ENCODE assay signal across 29 cellular contexts in the genomic region with DNA sequence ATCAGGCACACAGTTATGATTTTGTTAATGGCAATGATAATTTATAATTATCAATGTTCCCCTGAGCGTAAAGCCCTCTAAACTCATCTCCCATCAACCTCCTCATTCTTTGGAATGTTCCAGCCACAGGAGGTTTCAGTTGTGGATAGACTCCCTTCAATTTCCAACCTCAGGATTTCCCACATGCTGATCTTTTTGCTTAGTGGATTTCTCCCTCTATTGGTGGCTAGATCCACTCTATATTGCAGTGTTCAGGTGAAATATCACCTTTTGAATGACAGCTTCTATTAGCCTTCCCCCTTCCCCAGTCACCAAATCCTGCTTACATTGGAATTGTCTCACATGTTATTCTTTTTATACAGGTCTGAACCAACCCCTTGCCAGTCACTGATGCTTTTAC.
"Had no signal": no experiment of that assay in that cellular context is flagged by ENCODE, and none has a peak within 500 bp of the region (broad histone marks: within the 10 kb centered on the region; RNA-seq: fewer than 3 reads in every experiment).

No MANE protein-coding gene starts in this region.

- H3K27me3 Mint-ChIP-seq: activated CD4-positive, alpha-beta T cell treated with anti-CD3 and anti-CD28 coated beads, Interleukin-2, amount 10 ng/mL, durations not matched to agents 24 days and 14 days; activated naive CD4-positive, alpha-beta T cell treated with anti-CD3 and anti-CD28 coated beads, Interleukin-2, amount 50 U/mL, for 24 hours; activated naive CD8-positive, alpha-beta T cell treated with anti-CD3 and anti-CD28 coated beads, Interleukin-2, amount 10 ng/mL, durations not matched to agents 7 days and 5 days; activated T-cell treated with anti-CD3 and anti-CD28 coated beads, Interleukin-2, amount 50 U/mL, for 24 hours; central memory CD8-positive, alpha-beta T cell had no signal

- H3K9me3 Mint-ChIP-seq: activated CD4-positive, alpha-beta T cell treated with anti-CD3 and anti-CD28 coated beads, Interleukin-2, amount 10 ng/mL, durations not matched to agents 24 days and 14 days had no signal

- H3K36me3 Mint-ChIP-seq: activated naive CD4-positive, alpha-beta T cell treated with anti-CD3 and anti-CD28 coated beads, Interleukin-2, amount 50 U/mL, for 24 hours; activated naive CD8-positive, alpha-beta T cell treated with anti-CD3 and anti-CD28 coated beads, Interleukin-2, amount 10 ng/mL, durations not matched to agents 7 days and 5 days had no signal

- H3K27ac Mint-ChIP-seq: activated CD4-positive, alpha-beta T cell treated with anti-CD3 and anti-CD28 coated beads, Interleukin-2, amount 10 ng/mL, durations not matched to agents 24 days and 14 days; activated CD8-positive, alpha-beta T cell treated with anti-CD3 and anti-CD28 coated beads, Interleukin-2, amount 10 ng/mL, durations not matched to agents 7 days and 5 days; activated naive CD8-positive, alpha-beta T cell treated with anti-CD3 and anti-CD28 coated beads, Interleukin-2, amount 10 ng/mL, durations not matched to agents 7 days and 5 days; activated T-cell treated with anti-CD3 and anti-CD28 coated beads, Interleukin-2, amount 50 U/mL, for 24 hours; activated T-helper 2 cell treated with anti-CD3 and anti-CD28 coated beads, Interferon-gamma antibody, Interleukin-2, Interleukin-4, amounts not matched to agents 10 μg/mL and 5 μg/mL and 100 μg/mL, durations not matched to agents 14 hours and 24 hours and 36 hours; T-helper 1 cell treated with Interleukin-12 subunit alpha and Interleukin-12 subunit beta and Interleukin-4 antibody, amounts not matched to agents 30 μg/mL and 1 μg/mL, for 36 hours; T-helper 2 cell treated with Interferon-gamma antibody and Interleukin-4, amounts not matched to agents 5 μg/mL and 100 μg/mL, for 36 hours had no signal

- H3K36me3 ChIP-seq: ascending aorta, cardiac muscle cell had no signal

- H3K9me3 ChIP-seq: ascending aorta had no signal

- H3K4me1 Mint-ChIP-seq: activated CD4-positive, alpha-beta T cell treated with anti-CD3 and anti-CD28 coated beads, Interleukin-2, amount 10 ng/mL, durations not matched to agents 24 days and 14 days; activated naive CD4-positive, alpha-beta T cell treated with anti-CD3 and anti-CD28 coated beads, Interleukin-2, amount 50 U/mL, for 24 hours; activated naive CD8-positive, alpha-beta T cell treated with anti-CD3 and anti-CD28 coated beads, Interleukin-2, amount 10 ng/mL, durations not matched to agents 7 days and 5 days; central memory CD8-positive, alpha-beta T cell had no signal

- H3K27me3 ChIP-seq: ascending aorta, cardiac muscle cell had no signal

- ATAC-seq: activated CD8-positive, alpha-beta T cell treated with anti-CD3 and anti-CD28 coated beads, Interleukin-2, amount 10 ng/mL, durations not matched to agents 7 days and 5 days; K562 had no signal

- DNase-seq: activated CD4-positive, alpha-beta T cell treated with anti-CD3 and anti-CD28 coated beads, Interleukin-2, amount 10 ng/mL, durations not matched to agents 24 days and 14 days; activated CD4-positive, alpha-beta T cell treated with anti-CD3 and anti-CD28 coated beads, Interleukin-2, amount 50 U/mL, for 4 hours; activated CD8-positive, alpha-beta T cell treated with anti-CD3 and anti-CD28 coated beads, Interleukin-2, amount 10 ng/mL, durations not matched to agents 7 days and 5 days; activated gamma-delta T cell; activated naive CD4-positive, alpha-beta T cell treated with Interleukin-2 at 50 U/mL for 16 hours; activated naive CD8-positive, alpha-beta T cell treated with anti-CD3 and anti-CD28 coated beads, Interleukin-2, amount 10 ng/mL, durations not matched to agents 7 days and 5 days; activated T-cell treated with anti-CD3 and anti-CD28 coated beads, Interleukin-2, amount 50 U/mL, for 24 hours; amygdala; NCI-H1105; NCI-H1436; NCI-H1694 treated with DMSO at 0.1 percent for 48 hours; NCI-H2029; NCI-H2171 treated with DMSO at 0.1 percent for 48 hours; NCI-H2227 treated with DMSO at 0.1 percent for 48 hours; NCI-H446; NCI-H510A treated with DMSO at 0.1 percent for 48 hours; NCI-H526 treated with DMSO at 0.1 percent for 48 hours; NCI-H82; NK-92 treated with Interleukin-12 subunit alpha and Interleukin-12 subunit beta, amount 100 ng/mL, for 24 hours; PC-9; Right ventricle myocardium superior had no signal

- H3K27ac ChIP-seq: ascending aorta, PC-9 had no signal

- H3K4me3 Mint-ChIP-seq: activated CD4-positive, alpha-beta T cell treated with anti-CD3 and anti-CD28 coated beads, Interleukin-2, amount 10 ng/mL, durations not matched to agents 24 days and 14 days; activated CD8-positive, alpha-beta T cell treated with anti-CD3 and anti-CD28 coated beads, Interleukin-2, amount 10 ng/mL, durations not matched to agents 7 days and 5 days; activated naive CD4-positive, alpha-beta T cell treated with anti-CD3 and anti-CD28 coated beads, Interleukin-2, amount 50 U/mL, for 24 hours; activated naive CD8-positive, alpha-beta T cell treated with anti-CD3 and anti-CD28 coated beads, Interleukin-2, amount 10 ng/mL, durations not matched to agents 7 days and 5 days; activated T-cell treated with anti-CD3 and anti-CD28 coated beads, Interleukin-2, amount 50 U/mL, for 24 hours; central memory CD8-positive, alpha-beta T cell; T-helper 1 cell treated with Interleukin-12 subunit alpha and Interleukin-12 subunit beta and Interleukin-4 antibody, amounts not matched to agents 30 μg/mL and 1 μg/mL, for 36 hours; T-helper 2 cell treated with Interferon-gamma antibody and Interleukin-4, amounts not matched to agents 5 μg/mL and 100 μg/mL, for 36 hours had no signal

- H3K4me3 ChIP-seq: ascending aorta, cardiac muscle cell, K562, PC-9 had no signal

- H2AFZ ChIP-seq: PC-9 had no signal

- H3K4me2 ChIP-seq: PC-9 had no signal
